9 cellular contexts compared by ENCODE assay signal in genomic region chr3:196688349-196688748, GRCh38. TPM values are rescaled to one million over a fixed set of nuclear protein-coding genes. Genes with fewer than 3 reads are reported as not detected.
DNase-seq lines count a peak whose midpoint lies in the region; TF ChIP-seq lines count a peak whose summit lies in the region.
"Had no signal": no experiment of that assay in that cellular context is flagged by ENCODE, and none has a peak within 500 bp of the region (broad histone marks: within the 10 kb centered on the region; RNA-seq: fewer than 3 reads in every experiment).

No MANE protein-coding gene starts in this region.

- no peak overlapping the region for H3K4me3 Mint-ChIP-seq in MCF 10A (ENCODE audit: unreplicated experiment)
- H3K4me3 Mint-ChIP-seq: T-helper 1 cell treated with Interleukin-12 subunit alpha and Interleukin-12 subunit beta and Interleukin-4 antibody, amounts not matched to agents 30 μg/mL and 1 μg/mL, for 36 hours had no signal

- DNase-seq in Ammon's horn (ENCODE audit: low spot score) (peak; percentile 40), NB4 (ENCODE audit: low read depth) (peak; percentile 98), MCF 10A (ENCODE audit: unreplicated experiment) (peak; percentile 88), medulla oblongata (ENCODE audit: extremely low spot score) (peak; percentile 71), iPS-NIHi11 (ENCODE audit: low spot score) (no peak), D341Med (ENCODE audit: low spot score) (no peak), RKO (ENCODE audit: low spot score) (no peak), prostate gland (ENCODE audit: low spot score) (no peak)

- POLR2A ChIA-PET in MCF 10A (lab: Yijun Ruan, JAX), result interaction anchor here (0.5 to 1.7 kb wide), 6 partner anchors 53 to 552 kb away, joined by 3 to 6 read pairs (median 3); no protein-coding TSS in a partner anchor

- H3K36me3 Mint-ChIP-seq in MCF 10A (ENCODE audit: insufficient read depth, unreplicated experiment), result no peaks in the 10 kb centered on the region

- no peak for TF ChIP-seq CTCF in NB4 (IDR thresholded peaks at IDR 0.05; ENCODE audit: low read depth, low read length)
- no peak for TF ChIP-seq CTCF in MCF 10A (IDR thresholded peaks at IDR 0.05; ENCODE audit: unreplicated experiment)
- TF ChIP-seq CTCF in prostate gland (IDR thresholded peaks at IDR 0.05), result no peak

- no peaks in the 10 kb centered on the region for H3K36me3 ChIP-seq in prostate gland

- H3K9me3 Mint-ChIP-seq in MCF 10A (ENCODE audit: unreplicated experiment), result no peaks in the 10 kb centered on the region
- H3K9me3 Mint-ChIP-seq: T-helper 1 cell treated with Interleukin-12 subunit alpha and Interleukin-12 subunit beta and Interleukin-4 antibody, amounts not matched to agents 30 μg/mL and 1 μg/mL, for 36 hours had no signal

- no peak overlapping the region for H3K27ac Mint-ChIP-seq in MCF 10A (ENCODE audit: low read depth, unreplicated experiment)
- H3K27ac Mint-ChIP-seq: T-helper 1 cell treated with Interleukin-12 subunit alpha and Interleukin-12 subunit beta and Interleukin-4 antibody, amounts not matched to agents 30 μg/mL and 1 μg/mL, for 36 hours had no signal

- WGBS in prostate gland, result 28% methylated on average over 5 of the region's 5 CpGs

- TF ChIP-seq POLR2A in NB4 (IDR thresholded peaks at IDR 0.05; ENCODE audit: extremely low read depth, insufficient read length) (no peak), prostate gland (IDR thresholded peaks at IDR 0.05) (no peak)

- H3K4me1 ChIP-seq in prostate gland (replicated peaks), result no peaks in the 10 kb centered on the region

- H3K27ac ChIP-seq in prostate gland, result no peak overlapping the region

- H3K27me3 Mint-ChIP-seq in MCF 10A (ENCODE audit: insufficient read depth, unreplicated experiment), result no peaks in the 10 kb centered on the region

- H3K4me3 ChIP-seq in NB4 (ENCODE audit: low read depth, low read length), result peak overlapping the region; percentile 34
- no peak overlapping the region for H3K4me3 ChIP-seq in prostate gland

- CTCF ChIA-PET in MCF 10A (lab: Yijun Ruan, JAX), result interaction anchor here (0.6 to 5.9 kb wide), 7 partner anchors 37 to 310 kb away, joined by 3 to 149 read pairs (median 3); no protein-coding TSS in a partner anchor

- no peaks in the 10 kb centered on the region for H3K9me3 ChIP-seq in prostate gland

- no peaks in the 10 kb centered on the region for H3K27me3 ChIP-seq in prostate gland (replicated peaks; ENCODE audit: insufficient read depth)

- no TSS peak for BruUV-seq in MCF 10A (replicated peaks; lab: Mats Ljungman, UMichigan)

- intact Hi-C loops in MCF 10A (cut with micrococcal nuclease) (loop anchor here (10.0 kb wide), 2 partner anchors 154 to 434 kb away; no protein-coding TSS in a partner anchor), prostate gland (cut with DNase I) (loop anchor here (5.0 kb wide), 1 partner anchor 151 kb away; no protein-coding TSS in a partner anchor)

- peaks cover 15% of the 10 kb centered on the region for H3K4me1 Mint-ChIP-seq in MCF 10A (ENCODE audit: insufficient read depth, unreplicated experiment)

RNA-seq across cellular contexts. Expression of gene CEP19, which starts 23.7 kb away (rescaled TPM):
- total RNA-seq in MCF 10A (2022) (1.8 and 3.2 TPM in 2 replicates), prostate gland (1 to 10 TPM; 2.2 to 6.3 TPM)

RNA-seq across cellular contexts. Expression of gene PIGX, which starts 23.8 kb away (rescaled TPM):
- total RNA-seq in MCF 10A (2022) (20.8 and 23.2 TPM in 2 replicates), prostate gland (10 to 100 TPM; 32.6 to 60.4 TPM)

RNA-seq across cellular contexts. Expression of gene NRROS, which starts 48.9 kb away (rescaled TPM):
- total RNA-seq in MCF 10A (2022) (not detected in 2 replicates), prostate gland (1 to 10 TPM; 2.0 to 5.5 TPM)

RNA-seq across cellular contexts. Expression of gene PAK2, which starts 51.3 kb away (rescaled TPM):
- total RNA-seq in MCF 10A (2022) (119 and 126 TPM in 2 replicates), prostate gland (10 to 100 TPM; 37.4 to 48.3 TPM)

Comparison
In these comparisons a context has a peak if more than half of its experiments do, and no peak if none do; other contexts are left out.
1. DNase-seq: peak in Ammon's horn (single experiment), NB4 (single experiment), MCF 10A (single experiment) and medulla oblongata (single experiment); none in iPS-NIHi11 (single experiment), D341Med (single experiment), RKO (single experiment) and prostate gland (single experiment).